Comparison of ENCODE assay signal across 20 cellular contexts in genomic region chrX:14801136-14801535, GRCh38.
DNase-seq lines count a peak whose midpoint lies in the region; FAIRE-seq and TF ChIP-seq lines count a peak whose summit lies in the region.
"Had no signal": no experiment of that assay in that cellular context is flagged by ENCODE, and none has a peak within 500 bp of the region (broad histone marks: within the 10 kb centered on the region; RNA-seq: fewer than 3 reads in every experiment).

No MANE protein-coding gene starts in this region.

- H3K9me3 Mint-ChIP-seq in HFFc6: peaks cover 4% of the 10 kb centered on the region; the same call in 1 of the 2 replicates
- H3K9me3 Mint-ChIP-seq: CD4-positive, alpha-beta T cell had no signal

- peak overlapping the region; percentile 49 for H3K4me3 Mint-ChIP-seq in HFFc6
- H3K4me3 Mint-ChIP-seq: CD4-positive, alpha-beta T cell; neural progenitor cell had no signal

- peak overlapping the region; percentile 68 for H3K27ac Mint-ChIP-seq in HFFc6
- H3K27ac Mint-ChIP-seq: CD4-positive, alpha-beta T cell; neural progenitor cell had no signal

- no peak for TF ChIP-seq POLR2A in GM12891 (IDR thresholded peaks at IDR 0.05; ENCODE audit: low read depth, low read length)

- peaks cover 18% of the 10 kb centered on the region for H3K36me3 Mint-ChIP-seq in HFFc6 (ENCODE audit: low read depth)
- H3K36me3 Mint-ChIP-seq: neural progenitor cell had no signal

- no peak for TF ChIP-seq CTCF in HFFc6 (IDR thresholded peaks at IDR 0.05)

- peaks cover 2% of the 10 kb centered on the region; the same call in 1 of the 2 replicates for H3K27me3 Mint-ChIP-seq in HFFc6 (ENCODE audit: insufficient read depth)
- H3K27me3 Mint-ChIP-seq: CD4-positive, alpha-beta T cell had no signal

- FAIRE-seq in GM12891 (lab: Jason Lieb, UNC): no peak
- FAIRE-seq: colon had no signal

- peaks cover 46% of the 10 kb centered on the region for H3K4me1 Mint-ChIP-seq in HFFc6 (ENCODE audit: low read depth)
- H3K4me1 Mint-ChIP-seq: neural progenitor cell had no signal

- peak; percentile 41 for DNase-seq in AG08395 (ENCODE audit: low spot score)
- DNase-seq in HFFc6: peak; percentile 51
- peak; percentile 57 for DNase-seq in amniotic epithelial cell (ENCODE audit: low read depth)
- peak; percentile 40 for DNase-seq in foreskin melanocyte
- no peak for DNase-seq in stimulated activated CD4-positive, alpha-beta T cell treated with anti-CD3 and anti-CD28 coated beads, Interleukin-12 subunit alpha, Interleukin-12 subunit beta, amount 100 ng/mL, for 4 hours
- no peak for DNase-seq in cerebellar nuclear complex (lab: John Stamatoyannopoulos, UW)
- no peak for DNase-seq in NCI-H1105 (lab: John Stamatoyannopoulos, UW)
- no peak for DNase-seq in GM12891 (ENCODE audit: insufficient read length, low spot score)
- DNase-seq: activated CD4-positive, alpha-beta T cell treated with anti-CD3 and anti-CD28 coated beads, Interleukin-2, amount 50 U/mL, for 48 hours; activated naive CD4-positive, alpha-beta T cell; anterior cingulate cortex; CD4-positive, alpha-beta T cell; left lung; NCI-H1436 treated with DMSO at 0.1 percent for 48 hours; NCI-H2171; NCI-H69; stimulated activated CD4-positive, alpha-beta T cell treated with anti-CD3 and anti-CD28 coated beads, Interleukin-4, amount 100 ng/mL, for 24 hours; T-helper 2 cell had no signal

TF ChIP-seq in GM12891, 5 proteins besides CTCF, POLR2A, EP300 and RAD21:
- no peak for TF ChIP-seq TAF1 (IDR thresholded peaks at IDR 0.05; ENCODE audit: low read depth, low read length)
- no peak for TF ChIP-seq SPI1 (IDR thresholded peaks at IDR 0.05; ENCODE audit: low read depth, low read length)
- TF ChIP-seq PAX5 (IDR thresholded peaks at IDR 0.05; ENCODE audit: insufficient read depth, low read length, severe bottlenecking): no peak
- no peak for TF ChIP-seq POU2F2 (IDR thresholded peaks at IDR 0.05; ENCODE audit: low read depth, low read length)
- TF ChIP-seq POLR2AphosphoS5 (IDR thresholded peaks at IDR 0.05; ENCODE audit: low read depth, low read length): no peak

Comparison
In these comparisons a context has a peak if more than half of its experiments do, and no peak if none do; other contexts are left out.
1. DNase-seq: peak in AG08395 (single experiment), HFFc6 (single experiment), amniotic epithelial cell (single experiment) and foreskin melanocyte (single experiment); none in stimulated activated CD4-positive, alpha-beta T cell treated with anti-CD3 and anti-CD28 coated beads, Interleukin-12 subunit alpha, Interleukin-12 subunit beta, amount 100 ng/mL, for 4 hours (single experiment), cerebellar nuclear complex (0 of 2), NCI-H1105 (single experiment) and GM12891 (single experiment).